Comparison of ENCODE assay signal across 8 cellular contexts in the genomic region with DNA sequence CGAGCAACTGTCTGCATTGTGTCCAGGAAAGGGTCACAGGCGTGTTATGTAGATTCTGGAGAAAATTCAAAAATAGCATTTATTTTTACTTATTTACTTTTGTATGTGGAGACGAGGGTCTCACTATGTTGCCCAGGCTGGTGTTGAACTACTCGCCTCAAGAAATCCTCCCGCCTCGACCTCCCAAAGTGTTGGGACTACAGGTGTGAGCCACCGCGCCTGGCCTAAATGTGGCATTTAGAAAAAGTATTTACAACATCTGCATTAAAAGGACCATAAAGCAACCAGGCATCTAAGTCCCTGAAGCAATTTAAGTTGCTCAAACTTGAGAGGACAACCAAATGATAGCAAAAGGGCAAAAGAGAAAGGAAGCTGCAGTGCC. TPM values are rescaled to one million over a fixed set of nuclear protein-coding genes. Genes with fewer than 3 reads are reported as not detected.
A peak's percentile ranks its signal among the peaks of the same experiment; 100 is the strongest.
DNase-seq lines count a peak whose midpoint lies in the region; ATAC-seq, FAIRE-seq and TF ChIP-seq lines count a peak whose summit lies in the region.

No MANE protein-coding gene starts in this region.

- peak overlapping the region; percentile 72 for H2AFZ ChIP-seq in GM12878 (ENCODE audit: control insufficient read depth, low read depth, low read length)

- CTCF ChIA-PET in GM12878 (lab: Yijun Ruan, JAX): interaction anchor here (1.9 kb wide), 1 partner anchor 278 kb away, joined by 9 read pairs; no protein-coding TSS in a partner anchor

- WGBS in GM12878 (ENCODE audit: insufficient coverage, insufficient replicate concordance, low lambda C conversion rate, missing lambda C conversion rate): 13% methylated on average over 8 of the region's 8 CpGs

- H3K4me2 ChIP-seq in GM12878 (ENCODE audit: control insufficient read depth, insufficient read depth): peak overlapping the region; percentile 77

- H3K4me3 Mint-ChIP-seq in activated T-cell treated with anti-CD3 and anti-CD28 coated beads, Interleukin-2, amount 50 U/mL, for 72 hours: peak overlapping the region; percentile 89 to 94
- H3K4me3 Mint-ChIP-seq in type B pancreatic cell: peak overlapping the region; percentile 92

- H3K27ac ChIP-seq in GM12878 (ENCODE audit: control insufficient read depth, insufficient read depth): peak overlapping the region; percentile 99
- peak overlapping the region; percentile 99 for H3K27ac ChIP-seq in lower lobe of right lung

- no peak for ATAC-seq in activated T-cell treated with anti-CD3 and anti-CD28 coated beads, Interleukin-2, amount 50 U/mL, for 72 hours (replicated peaks in 1 of 2)
- ATAC-seq in GM12878 (no peak; the same call in 2 of the 3 replicates), lower lobe of right lung (peak in 1 of 2 donors; percentile 1)

- in situ Hi-C loops in GM12878 (cut with MboI): loop anchor here (5.0 kb wide), 1 partner anchor 275 kb away; no protein-coding TSS in a partner anchor

- POLR2A ChIA-PET in GM12878 (lab: Charles Lee): interaction anchor here (0.7 to 2.1 kb wide), 4 partner anchors 8 to 283 kb away, joined by 3 to 10 read pairs (median 4); partner anchors contain the start of gene TMEM9B

- peaks cover 5% of the 10 kb centered on the region; the same call in 1 of the 2 replicates for H4K20me1 ChIP-seq in GM12878 (ENCODE audit: control insufficient read depth, insufficient read depth)

- TF ChIP-seq CTCF in GM12878 (IDR thresholded peaks at IDR 0.05 in 2 of 3, conservative IDR thresholded peaks at IDR 0.05 in 1 of 3; ENCODE audit: control insufficient read depth in 2 of 3, extremely low read depth in 1 of 3, insufficient read depth in 1 of 3, low read depth in 3 of 3, low read length in 3 of 3): no peak
- TF ChIP-seq CTCF in lower lobe of right lung (IDR thresholded peaks at IDR 0.05): no peak
- TF ChIP-seq CTCF in type B pancreatic cell (conservative IDR thresholded peaks at IDR 0.05): no peak

- SMC1A ChIA-PET in GM12878 (lab: Charles Lee; ENCODE audit: uncharacterized antibody, unreplicated experiment): interaction anchor here (0.9 to 1.7 kb wide), 4 partner anchors 14 to 280 kb away, joined by 3 to 5 read pairs (median 4); no protein-coding TSS in a partner anchor

- H3K9me3 ChIP-seq in GM12878 (replicated peaks; ENCODE audit: control insufficient read depth, insufficient read depth, low read length) (no peaks in the 10 kb centered on the region), lower lobe of right lung (no peaks in the 10 kb centered on the region)

- H3K27ac Mint-ChIP-seq in activated T-cell treated with anti-CD3 and anti-CD28 coated beads, Interleukin-2, amount 50 U/mL, for 72 hours: peak overlapping the region; percentile 96
- peak overlapping the region; percentile 96 for H3K27ac Mint-ChIP-seq in type B pancreatic cell

- RAD21 ChIA-PET in GM12878 (lab: Charles Lee; ENCODE audit: unreplicated experiment): interaction anchor here (1.0 to 1.4 kb wide), 7 partner anchors 8 to 278 kb away, joined by 3 to 6 read pairs (median 4); partner anchors contain the start of gene AKIP1

- H3K4me1 ChIP-seq in GM12878 (ENCODE audit: control insufficient read depth, insufficient read depth, low read length) (peaks cover 18% of the 10 kb centered on the region), lower lobe of right lung (peaks cover 28% of the 10 kb centered on the region)

- TF ChIP-seq POLR2A in GM12878 (IDR thresholded peaks at IDR 0.05; ENCODE audit: low read depth, low read length): no peak

- peaks cover 56% of the 10 kb centered on the region for H3K79me2 ChIP-seq in GM12878 (ENCODE audit: control insufficient read depth, insufficient read depth, low read length)

- H3K27me3 ChIP-seq in GM12878 (replicated peaks in 1 of 2; ENCODE audit: control insufficient read depth in 2 of 2, insufficient read depth in 2 of 2, low read length in 1 of 2) (no peaks in the 10 kb centered on the region), lower lobe of right lung (ENCODE audit: low read depth) (no peaks in the 10 kb centered on the region)

- H3K36me3 Mint-ChIP-seq in activated T-cell treated with anti-CD3 and anti-CD28 coated beads, Interleukin-2, amount 50 U/mL, for 72 hours (ENCODE audit: insufficient read depth in 2 of 2): peaks cover 25 to 41% of the 10 kb centered on the region in 2 donors
- H3K36me3 Mint-ChIP-seq in type B pancreatic cell: peaks cover 34% of the 10 kb centered on the region

- H3K9me3 Mint-ChIP-seq in activated T-cell treated with anti-CD3 and anti-CD28 coated beads, Interleukin-2, amount 50 U/mL, for 72 hours: peaks cover 0 to 4% of the 10 kb centered on the region in 2 donors
- peaks cover 5% of the 10 kb centered on the region for H3K9me3 Mint-ChIP-seq in type B pancreatic cell

- no TSS peak for BruUV-seq in GM12878 (replicated peaks; lab: Mats Ljungman, UMichigan)

- intact Hi-C loops in GM12878 (cut with micrococcal nuclease; ENCODE audit: unreplicated experiment) (loop anchor here (10.0 kb wide), 1 partner anchor 147 kb away; no protein-coding TSS in a partner anchor), lower lobe of right lung (cut with DNase I) (no loop called here)

- H3K4me3 ChIP-seq in GM12878 (peak overlapping the region; percentile 88), lower lobe of right lung (peak overlapping the region; percentile 97)

- peak; percentile 35 for FAIRE-seq in GM12878 (lab: Jason Lieb, UNC)

- DNase-seq in activated T-cell treated with anti-CD3 and anti-CD28 coated beads, Interleukin-2, amount 50 U/mL, for 72 hours: no peak
- DNase-seq in activated T-cell treated with anti-CD3 and anti-CD28 coated beads, Interleukin-2, amount 50 U/mL, for 48 hours: no peak
- DNase-seq in GM12878 (ENCODE audit: low read depth, low spot score) (peak; percentile 8), lower lobe of right lung (no peak), type B pancreatic cell (ENCODE audit: extremely low spot score, unreplicated experiment) (no peak), NCI-H2196 (lab: John Stamatoyannopoulos, UW; ENCODE audit: unreplicated experiment) (no peak), Ammon's horn (ENCODE audit: low spot score) (no peak), globus pallidus (ENCODE audit: low spot score) (no peak)

- peaks cover 57% of the 10 kb centered on the region for H3K4me1 Mint-ChIP-seq in activated T-cell treated with anti-CD3 and anti-CD28 coated beads, Interleukin-2, amount 50 U/mL, for 72 hours (ENCODE audit: low read depth)
- peaks cover 25% of the 10 kb centered on the region for H3K4me1 Mint-ChIP-seq in type B pancreatic cell (ENCODE audit: unreplicated experiment)

- TF ChIP-seq EP300 in GM12878 (IDR thresholded peaks at IDR 0.05; ENCODE audit: borderline replicate concordance in 1 of 2, control insufficient read depth in 1 of 2, low read depth in 2 of 2, low read length in 2 of 2): no peak

- H3K9ac ChIP-seq in GM12878 (ENCODE audit: control insufficient read depth, insufficient read depth, low read length): peak overlapping the region; percentile 100

- H3K36me3 ChIP-seq in GM12878 (ENCODE audit: control insufficient read depth in 2 of 2, insufficient read depth in 2 of 2, low read length in 1 of 2) (peaks cover 8 to 24% of the 10 kb centered on the region in 2 experiments), lower lobe of right lung (peaks cover 33% of the 10 kb centered on the region)

- TF ChIP-seq RAD21 in GM12878 (IDR thresholded peaks at IDR 0.05; ENCODE audit: insufficient read depth, low read depth, low read length): no peak

- no peaks in the 10 kb centered on the region for H3K27me3 Mint-ChIP-seq in activated T-cell treated with anti-CD3 and anti-CD28 coated beads, Interleukin-2, amount 50 U/mL, for 72 hours (ENCODE audit: low read depth)
- H3K27me3 Mint-ChIP-seq in type B pancreatic cell: no peaks in the 10 kb centered on the region

RNA-seq across cellular contexts. Expression of gene TRIM66, which starts 0.6 kb away (rescaled TPM):
- total RNA-seq in activated T-cell treated with anti-CD3 and anti-CD28 coated beads, Interleukin-2, amount 50 U/mL, for 72 hours: 10 to 100 TPM; 26.4 to 30.2 TPM
- 127 and 135 TPM in 2 replicates for total RNA-seq in GM12878 (2013; cell fraction: nucleolus; rRNA removed)
- 7.1 and 7.4 TPM in 2 replicates for total RNA-seq in GM12878 (2014; rRNA removed)
- total RNA-seq in GM12878 (2014; rRNA removed; fragmentation: Illumina TruSeq; extraction: Trizol): 7.8 and 8.4 TPM in 2 replicates
- 11.8 and 13.0 TPM in 2 replicates for total RNA-seq in GM12878 (2021)
- 6.9 TPM for polyA plus RNA-seq in GM12878 (2011; ENCODE audit: low read depth)
- polyA plus RNA-seq in GM12878 (2011; rRNA removed): 14.0 and 18.2 TPM in 2 replicates
- 7.1 and 9.6 TPM in 2 replicates for polyA plus RNA-seq in GM12878 (2011; cell fraction: cytosol; rRNA removed)
- 62.8 and 75.2 TPM in 2 replicates for polyA plus RNA-seq in GM12878 (2011; cell fraction: nucleus; rRNA removed)
- 9.5 and 11.0 TPM in 2 replicates for polyA plus RNA-seq in GM12878 (2012)
- polyA plus RNA-seq in GM12878 (2014; fragmentation: Illumina TruSeq; extraction: Trizol): 14.5 and 19.0 TPM in 2 replicates
- polyA plus RNA-seq in GM12878 (2014; fragmentation: Nextera tagmentation; extraction: Ambion mirVana): 1 to 10 TPM; 1.7 to 2.4 TPM
- 12.7 and 14.0 TPM in 2 replicates for polyA plus RNA-seq in GM12878 (2014; rRNA removed)
- polyA plus RNA-seq in GM12878 (2016; fragmentation: Nextera tagmentation; extraction: Ambion mirVana): 1 to 10 TPM; 2.8 to 3.9 TPM
- 23.8 and 39.4 TPM in 2 replicates for polyA minus RNA-seq in GM12878 (2011; rRNA and poly(A)+ RNA removed)
- polyA minus RNA-seq in GM12878 (2011; cell fraction: cytosol; rRNA and poly(A)+ RNA removed): 2.7 TPM in 2 replicates
- 37.7 and 45.6 TPM in 2 replicates for polyA minus RNA-seq in GM12878 (2011; cell fraction: nucleus; rRNA and poly(A)+ RNA removed)
- 11.0 TPM for total RNA-seq in lower lobe of right lung
- total RNA-seq in type B pancreatic cell (ENCODE audit: low replicate concordance): 5.9 and 8.5 TPM in 2 replicates

RNA-seq across cellular contexts. Expression of gene RPL27A, which starts 0.8 kb away (rescaled TPM):
- 1,000 to 10,000 TPM; 1,081 to 1,146 TPM for total RNA-seq in activated T-cell treated with anti-CD3 and anti-CD28 coated beads, Interleukin-2, amount 50 U/mL, for 72 hours
- 380 and 397 TPM in 2 replicates for total RNA-seq in GM12878 (2013; cell fraction: nucleolus; rRNA removed)
- total RNA-seq in GM12878 (2014; rRNA removed): 1,902 and 2,006 TPM in 2 replicates
- total RNA-seq in GM12878 (2014; rRNA removed; fragmentation: Illumina TruSeq; extraction: Trizol): 2,938 and 2,966 TPM in 2 replicates
- 1,300 and 1,372 TPM in 2 replicates for total RNA-seq in GM12878 (2021)
- polyA plus RNA-seq in GM12878 (2011; ENCODE audit: low read depth): 99,782 TPM
- polyA plus RNA-seq in GM12878 (2011; rRNA removed): 1,334 and 1,354 TPM in 2 replicates
- polyA plus RNA-seq in GM12878 (2011; cell fraction: cytosol; rRNA removed): 1,227 and 1,765 TPM in 2 replicates
- polyA plus RNA-seq in GM12878 (2011; cell fraction: nucleus; rRNA removed): 371 and 419 TPM in 2 replicates
- polyA plus RNA-seq in GM12878 (2012): 2,495 and 3,740 TPM in 2 replicates
- 2,568 and 4,776 TPM in 2 replicates for polyA plus RNA-seq in GM12878 (2014; fragmentation: Illumina TruSeq; extraction: Trizol)
- polyA plus RNA-seq in GM12878 (2014; fragmentation: Nextera tagmentation; extraction: Ambion mirVana): 1,000 to 10,000 TPM in 1 of 2 experiments, 100 to 1,000 TPM in 1; 978 to 2,052 TPM
- polyA plus RNA-seq in GM12878 (2014; rRNA removed): 3,433 and 3,548 TPM in 2 replicates
- polyA plus RNA-seq in GM12878 (2016; fragmentation: Nextera tagmentation; extraction: Ambion mirVana): 1,000 to 10,000 TPM; 1,900 to 1,912 TPM
- 619 and 701 TPM in 2 replicates for polyA minus RNA-seq in GM12878 (2011; rRNA and poly(A)+ RNA removed)
- 306 and 309 TPM in 2 replicates for polyA minus RNA-seq in GM12878 (2011; cell fraction: cytosol; rRNA and poly(A)+ RNA removed)
- 252 and 339 TPM in 2 replicates for polyA minus RNA-seq in GM12878 (2011; cell fraction: nucleus; rRNA and poly(A)+ RNA removed)
- total RNA-seq in lower lobe of right lung: 920 TPM
- total RNA-seq in type B pancreatic cell (ENCODE audit: low replicate concordance): 877 and 979 TPM in 2 replicates
